Comparison of ENCODE assay signal across 17 cellular contexts in genomic region chr11:10358696-10359095, GRCh38. TPM values are rescaled to one million over a fixed set of nuclear protein-coding genes. Genes with fewer than 3 reads are reported as not detected.
DNase-seq lines count a peak whose midpoint lies in the region; FAIRE-seq and TF ChIP-seq lines count a peak whose summit lies in the region.
"Had no signal": no experiment of that assay in that cellular context is flagged by ENCODE, and none has a peak within 500 bp of the region (broad histone marks: within the 10 kb centered on the region; RNA-seq: fewer than 3 reads in every experiment).

No MANE protein-coding gene starts in this region.

- H4K8ac ChIP-seq in H1 (ENCODE audit: extremely low read depth, insufficient read depth, low read length), result no peak overlapping the region

- H4K20me1 ChIP-seq in H1 (replicated peaks in 1 of 2; ENCODE audit: control insufficient read depth in 1 of 2, insufficient read depth in 2 of 2, low read length in 2 of 2), result no peaks in the 10 kb centered on the region
- H4K20me1 ChIP-seq: BLaER1 had no signal

- no peak overlapping the region for H4K5ac ChIP-seq in H1 (ENCODE audit: insufficient read length, low read depth, low read length)

- H3K27me3 ChIP-seq in H1 (replicated peaks in 1 of 4; ENCODE audit: control insufficient read depth in 3 of 4, extremely low read depth in 1 of 4, insufficient read depth in 3 of 4, low read length in 3 of 4) (no peaks in the 10 kb centered on the region; a peak in 1 of 7 replicates), esophagus muscularis mucosa (no peaks in the 10 kb centered on the region), subcutaneous abdominal adipose tissue (ENCODE audit: control insufficient read depth in 5 of 5, insufficient read depth in 4 of 5, low read length in 5 of 5) (no peaks in the 10 kb centered on the region)
- H3K27me3 ChIP-seq: BLaER1 had no signal

- H3K9ac ChIP-seq in H1 (replicated peaks in 1 of 4; ENCODE audit: extremely low read depth in 1 of 4, low read depth in 3 of 4, low read length in 3 of 4), result no peak overlapping the region
- no peak overlapping the region for H3K9ac ChIP-seq in subcutaneous abdominal adipose tissue (ENCODE audit: low read length in 5 of 5)
- H3K9ac ChIP-seq: BLaER1 had no signal

- H2AK5ac ChIP-seq in H1 (ENCODE audit: low read depth, low read length), result peak overlapping the region; percentile 88

- H3K9me3 ChIP-seq in H1 (ENCODE audit: insufficient read depth in 2 of 2, low read depth in 1 of 2, low read length in 1 of 2) (peaks cover 0 to 6% of the 10 kb centered on the region in 2 experiments; a peak in 1 of 4 replicates), esophagus muscularis mucosa (no peaks in the 10 kb centered on the region), subcutaneous abdominal adipose tissue (ENCODE audit: control insufficient read depth in 5 of 5, low read length in 5 of 5) (no peaks in the 10 kb centered on the region)
- H3K9me3 ChIP-seq: BLaER1 had no signal

- DNase-seq in GM19239 (ENCODE audit: insufficient read length, low spot score) (no peak), H1 (ENCODE audit: low read depth in 1 of 2, low spot score in 2 of 2) (no peak), esophagus muscularis mucosa (ENCODE audit: extremely low spot score) (peak; percentile 68), activated gamma-delta T cell treated with Interleukin-2 at 50 U/mL for 16 hours (no peak), cardiac septum (ENCODE audit: low spot score) (no peak), cerebellum (ENCODE audit: low spot score) (no peak)
- DNase-seq: 8988T; CD4-positive, alpha-beta memory T cell; DMS153; DMS79; GDM1; GOT3; H9 had no signal

- TF ChIP-seq EP300 in H1 (IDR thresholded peaks at IDR 0.05; ENCODE audit: borderline replicate concordance in 1 of 2, low read depth in 2 of 2, low read length in 2 of 2), result no peak
- TF ChIP-seq EP300 in esophagus muscularis mucosa (IDR thresholded peaks at IDR 0.05), result no peak

- H3K4me1 ChIP-seq in H1 (replicated peaks in 1 of 4; ENCODE audit: control insufficient read depth in 3 of 4, insufficient read depth in 4 of 4, low read length in 3 of 4) (peaks cover 0 to 8% (median 0%) of the 10 kb centered on the region in 4 experiments; a peak in 3 of 7 replicates), esophagus muscularis mucosa (peaks cover 0 to 5% (median 0%) of the 10 kb centered on the region in 4 donors), subcutaneous abdominal adipose tissue (ENCODE audit: control insufficient read depth in 5 of 5, insufficient read depth in 5 of 5, low read length in 5 of 5) (peaks cover 5 to 34% (median 23%) of the 10 kb centered on the region in 5 donors)
- H3K4me1 ChIP-seq: BLaER1 had no signal

- H3K4me3 ChIP-seq in H1 (ENCODE audit: extremely low read depth in 1 of 4, insufficient read depth in 2 of 4, low read depth in 3 of 4, low read length in 4 of 4), result no peak overlapping the region
- no peak overlapping the region for H3K4me3 ChIP-seq in esophagus muscularis mucosa
- H3K4me3 ChIP-seq in subcutaneous abdominal adipose tissue (ENCODE audit: low read depth in 1 of 5, low read length in 5 of 5), result no peak overlapping the region
- H3K4me3 ChIP-seq: BLaER1 had no signal

- H3K56ac ChIP-seq in H1 (replicated peaks; ENCODE audit: insufficient read length, low read depth, low read length), result no peak overlapping the region

- no peak overlapping the region for H3K4ac ChIP-seq in H1 (replicated peaks; ENCODE audit: insufficient read length, low read depth, low read length)

- peak overlapping the region; percentile 91; the same call in 1 of the 2 replicates for H2BK20ac ChIP-seq in H1 (ENCODE audit: low read length)

- H3K79me2 ChIP-seq in H1 (ENCODE audit: control insufficient read depth in 1 of 2, insufficient read depth in 2 of 2, low read length in 2 of 2), result no peaks in the 10 kb centered on the region

- POLR2A ChIA-PET in H1 (lab: Charles Lee; ENCODE audit: partially characterized antibody), result interaction anchor here (3.0 kb wide), 1 partner anchor 51 kb away, joined by 10 read pairs; no protein-coding TSS in a partner anchor

- H2BK5ac ChIP-seq in H1 (ENCODE audit: low read depth, low read length), result no peak overlapping the region; the same call in 1 of the 2 replicates

- H3K23me2 ChIP-seq in H1 (ENCODE audit: low read depth, low read length), result no peaks in the 10 kb centered on the region; the same call in 1 of the 2 replicates

- FAIRE-seq in GM19239 (lab: Jason Lieb, UNC) (peak; percentile 11), H1 (lab: Jason Lieb, UNC) (no peak)
- FAIRE-seq: GM12892, GM18507 had no signal

- no peaks in the 10 kb centered on the region for H3K79me1 ChIP-seq in H1 (ENCODE audit: low read depth, low read length)

- CTCF ChIA-PET in H1 (lab: Charles Lee; ENCODE audit: partially characterized antibody), result interaction anchor here (0.8 to 2.3 kb wide), 4 partner anchors 8 to 51 kb away, joined by 3 to 14 read pairs (median 4); no protein-coding TSS in a partner anchor

- H3K27ac ChIP-seq in H1 (ENCODE audit: low read depth, low read length) (no peak overlapping the region), esophagus muscularis mucosa (replicated peaks in 1 of 4) (no peak overlapping the region), subcutaneous abdominal adipose tissue (ENCODE audit: low read depth, low read length) (peak overlapping the region; percentile 63)
- H3K27ac ChIP-seq: BLaER1 had no signal

- H3K18ac ChIP-seq in H1 (ENCODE audit: extremely low read depth, low read length), result peak overlapping the region; percentile 16; the same call in 1 of the 2 replicates

- H2BK120ac ChIP-seq in H1 (replicated peaks; ENCODE audit: low read depth, low read length), result no peak overlapping the region

- H3K4me2 ChIP-seq in H1 (ENCODE audit: insufficient read depth in 1 of 2, low read depth in 2 of 2, low read length in 2 of 2), result no peak overlapping the region
- H3K4me2 ChIP-seq: BLaER1 had no signal

- 0 out of 2 replicates have a peak overlapping the region, but pooled peaks have one; percentile 2 for H2BK15ac ChIP-seq in H1 (ENCODE audit: low read length)

- intact Hi-C loops in esophagus muscularis mucosa (cut with DNase I), result no loop called here
- intact Hi-C loops in cardiac septum (cut with DNase I), result no loop called here

- TF ChIP-seq POLR2A in H1 (IDR thresholded peaks at IDR 0.05; ENCODE audit: control extremely low read depth in 1 of 2, low read depth in 2 of 2, low read length in 2 of 2) (no peak), esophagus muscularis mucosa (IDR thresholded peaks at IDR 0.05; ENCODE audit: low read depth) (no peak)

- H3K14ac ChIP-seq in H1 (ENCODE audit: insufficient read length), result no peak overlapping the region

- H3K36me3 ChIP-seq in H1 (ENCODE audit: control insufficient read depth in 2 of 4, insufficient read depth in 4 of 4, low read length in 3 of 4), result no peaks in the 10 kb centered on the region; a peak in 1 of 8 replicates
- H3K36me3 ChIP-seq in esophagus muscularis mucosa, result no peaks in the 10 kb centered on the region
- no peaks in the 10 kb centered on the region for H3K36me3 ChIP-seq in subcutaneous abdominal adipose tissue (ENCODE audit: control insufficient read depth in 5 of 5, insufficient read depth in 5 of 5, low read length in 5 of 5)
- H3K36me3 ChIP-seq: BLaER1 had no signal

- TF ChIP-seq RAD21 in H1 (IDR thresholded peaks at IDR 0.05 in 1 of 2, conservative IDR thresholded peaks at IDR 0.05 in 1 of 2; ENCODE audit: low read depth in 2 of 2, low read length in 2 of 2), result no peak

- no peak overlapping the region for H3K23ac ChIP-seq in H1 (ENCODE audit: insufficient read length)

- H4K91ac ChIP-seq in H1 (replicated peaks; ENCODE audit: insufficient read length, low read length), result no peak overlapping the region

- H2AFZ ChIP-seq in H1 (ENCODE audit: low read length), result no peak overlapping the region

- TF ChIP-seq CTCF in H1 (IDR thresholded peaks at IDR 0.05; ENCODE audit: control extremely low read depth in 1 of 3, insufficient read depth in 1 of 3, low read depth in 1 of 3, low read length in 3 of 3), result no peak
- TF ChIP-seq CTCF in esophagus muscularis mucosa (IDR thresholded peaks at IDR 0.05), result no peak

- H2BK12ac ChIP-seq in H1 (ENCODE audit: low read depth, low read length), result peak overlapping the region; percentile 52; the same call in 1 of the 2 replicates

- 90% methylated on average over 4 of the region's 4 CpGs; no CpG with 5 or more reads in 1 of the 2 experiments for WGBS in H1 (ENCODE audit: extremely low coverage in 1 of 2, insufficient coverage in 1 of 2, insufficient read length in 1 of 2, insufficient replicate concordance in 2 of 2, low coverage in 1 of 2, low lambda C conversion rate in 2 of 2, missing lambda C conversion rate in 1 of 2), 2 experiments
- 96% methylated on average over 4 of the region's 4 CpGs for WGBS in esophagus muscularis mucosa

TF ChIP-seq in H1, 55 proteins besides CTCF, POLR2A, EP300 and RAD21 (continues in another document):
- TF ChIP-seq JUN (IDR thresholded peaks at IDR 0.05; ENCODE audit: low read depth, low read length), result no peak
- no peak for TF ChIP-seq RBBP5 (IDR thresholded peaks at IDR 0.05; ENCODE audit: borderline replicate concordance, low read depth, low read length)
- TF ChIP-seq RNF2 (IDR thresholded peaks at IDR 0.05; ENCODE audit: borderline replicate concordance, low read depth, low read length, missing control alignments, poor library complexity, severe bottlenecking), result no peak
- TF ChIP-seq SIN3A (conservative IDR thresholded peaks at IDR 0.05 in 1 of 2, IDR thresholded peaks at IDR 0.05 in 1 of 2; ENCODE audit: low read depth in 1 of 2, low read length in 2 of 2), result no peak
- no peak for TF ChIP-seq CREB1 (IDR thresholded peaks at IDR 0.05)
- TF ChIP-seq FOSL1 (IDR thresholded peaks at IDR 0.05; ENCODE audit: insufficient read depth, low read depth, low read length), result no peak
- TF ChIP-seq CEBPB (IDR thresholded peaks at IDR 0.05; ENCODE audit: low read depth, low read length), result no peak
- no peak for TF ChIP-seq SP4 (IDR thresholded peaks at IDR 0.05; ENCODE audit: low read length)
- no peak for TF ChIP-seq ASH2L (IDR thresholded peaks at IDR 0.05; ENCODE audit: low read length)
- no peak for TF ChIP-seq RXRA (IDR thresholded peaks at IDR 0.05; ENCODE audit: insufficient read depth, low read depth, low read length)
- TF ChIP-seq TBP (IDR thresholded peaks at IDR 0.05; ENCODE audit: low read depth, low read length), result no peak
- no peak for TF ChIP-seq BRCA1 (IDR thresholded peaks at IDR 0.05; ENCODE audit: low read depth, low read length)

RNA-seq across cellular contexts. Expression of gene ADM, which starts 53.8 kb away (rescaled TPM):
- 92.2 and 94.1 TPM in 2 replicates for total RNA-seq in H1 (2021; fragmentation: NEBNext Ultra II Directional; extraction: Animal tissue kit (Norgen Biotek cat#: 25700))
- polyA plus RNA-seq in H1 (2011; rRNA removed), result 95.6 and 169 TPM in 2 replicates
- 168 TPM for polyA plus RNA-seq in H1 (2011; cell fraction: cytosol; rRNA removed)
- polyA plus RNA-seq in H1 (2011; cell fraction: nucleus; rRNA removed), result 272 TPM
- polyA plus RNA-seq in H1 (2012, experiment 1 of 2), result 123 to 199 TPM (median 136 TPM) in 4 replicates
- 86.1 TPM for polyA plus RNA-seq in H1 (2012, experiment 2 of 2)
- polyA plus RNA-seq in H1 (2013, experiment 1 of 2), result 89.5 TPM
- polyA plus RNA-seq in H1 (2013, experiment 2 of 2), result 118 TPM
- 88.1 and 122 TPM in 2 replicates for polyA minus RNA-seq in H1 (2011; rRNA and poly(A)+ RNA removed)
- 66.8 TPM for polyA minus RNA-seq in H1 (2011; cell fraction: cytosol; rRNA and poly(A)+ RNA removed)
- 175 TPM for polyA minus RNA-seq in H1 (2011; cell fraction: nucleus; rRNA and poly(A)+ RNA removed)
- total RNA-seq in esophagus muscularis mucosa (100 to 1,000 TPM in 2 of 4 donors, 10 to 100 TPM in 2; 57.3 to 152 (median 105) TPM), cardiac septum (5.3 TPM), cerebellum (6.1 TPM)
